Comparison of ENCODE assay signal across 8 cellular contexts in genomic region chr7:112462236-112462635, GRCh38. TPM values are rescaled to one million over a fixed set of nuclear protein-coding genes. Genes with fewer than 3 reads are reported as not detected.
DNase-seq lines count a peak whose midpoint lies in the region; ATAC-seq and TF ChIP-seq lines count a peak whose summit lies in the region.

No MANE protein-coding gene starts in this region.

- no peak overlapping the region for H3K9ac ChIP-seq in IMR-90 (ENCODE audit: low read depth, low read length)

- no peak overlapping the region for H2AK9ac ChIP-seq in IMR-90 (replicated peaks; ENCODE audit: low read depth, low read length, poor library complexity)

- H2AK5ac ChIP-seq in IMR-90 (ENCODE audit: low read depth, low read length) = no peak overlapping the region

- BruUV-seq in IMR-90 (replicated peaks; lab: Mats Ljungman, UMichigan) = no TSS peak

- H4K8ac ChIP-seq in IMR-90 (ENCODE audit: low read depth in 2 of 2, low read length in 2 of 2) = no peak overlapping the region

- no peak overlapping the region for H2BK15ac ChIP-seq in IMR-90 (ENCODE audit: low read depth, low read length)

- H4K20me1 ChIP-seq in IMR-90 (ENCODE audit: insufficient read depth, low read length) = peaks cover 5% of the 10 kb centered on the region

- no peak overlapping the region for H3K56ac ChIP-seq in IMR-90 (ENCODE audit: extremely low read depth, insufficient read depth, low read length)

- no peak overlapping the region for H3K4me3 Mint-ChIP-seq in nephron progenitor cell
- H3K4me3 Mint-ChIP-seq in CD4-positive, alpha-beta T cell = no peak overlapping the region

- no peak overlapping the region for H2AFZ ChIP-seq in IMR-90 (replicated peaks; ENCODE audit: low read length, poor library complexity)

- H3K18ac ChIP-seq in IMR-90 (ENCODE audit: low read depth, low read length) = no peak overlapping the region

- TF ChIP-seq CTCF in IMR-90 (conservative IDR thresholded peaks at IDR 0.05; ENCODE audit: low read depth, low read length) = no peak
- TF ChIP-seq CTCF in spleen (IDR thresholded peaks at IDR 0.05 in 8 of 11, conservative IDR thresholded peaks at IDR 0.05 in 3 of 11) = no peak
- TF ChIP-seq CTCF in nephron progenitor cell (IDR thresholded peaks at IDR 0.05) = no peak
- TF ChIP-seq CTCF in CD4-positive, alpha-beta T cell (IDR thresholded peaks at IDR 0.05) = no peak

- H3K27me3 ChIP-seq in IMR-90 (ENCODE audit: control insufficient read depth, insufficient read depth, low read length) (no peaks in the 10 kb centered on the region), spleen (replicated peaks in 1 of 7) (no peaks in the 10 kb centered on the region)
- H3K27me3 ChIP-seq in CD4-positive, alpha-beta T cell (ENCODE audit: control insufficient read depth, insufficient read depth, low read length) = no peaks in the 10 kb centered on the region

- H3K4me2 ChIP-seq in IMR-90 (ENCODE audit: low read depth, low read length) = no peak overlapping the region

- TF ChIP-seq RAD21 in IMR-90 (IDR thresholded peaks at IDR 0.05; ENCODE audit: low read length) = no peak

- ATAC-seq in IMR-90 (ENCODE audit: low read depth) (peak; percentile 56), HG03095 (IDR thresholded peaks at IDR 0.05; ENCODE audit: unreplicated experiment) (no peak)
- no peak for ATAC-seq in CD4-positive, alpha-beta T cell (ENCODE audit: poor library complexity)

- peak; percentile 63 for DNase-seq in IMR-90
- DNase-seq in SK-MEL-5 (ENCODE audit: low read depth, low spot score) = peak; percentile 58
- DNase-seq in glomerular visceral epithelial cell (ENCODE audit: extremely low spot score) = peak; percentile 45
- DNase-seq in spleen = no peak
- DNase-seq in NCI-H82 treated with DMSO at 0.1 percent for 48 hours (lab: John Stamatoyannopoulos, UW; ENCODE audit: unreplicated experiment) = no peak
- DNase-seq in nephron progenitor cell = no peak
- DNase-seq in CD4-positive, alpha-beta T cell = no peak

- H3K4me1 ChIP-seq in IMR-90 (ENCODE audit: control insufficient read depth, insufficient read depth, low read length) (no peaks in the 10 kb centered on the region), spleen (peaks cover 0 to 17% (median 5%) of the 10 kb centered on the region in 6 donors)

- TF ChIP-seq POLR2A in IMR-90 (IDR thresholded peaks at IDR 0.05; ENCODE audit: low read depth, low read length) (no peak), spleen (IDR thresholded peaks at IDR 0.05) (no peak)

- POLR2A ChIA-PET in IMR-90 (lab: Charles Lee; ENCODE audit: unreplicated experiment) = no interaction called here
- POLR2A ChIA-PET in CD4-positive, alpha-beta T cell (lab: Charles Lee) = interaction anchor here (2.8 kb wide), 1 partner anchor 12 kb away, joined by 20 read pairs; the partner anchor contains the start of gene IFRD1

- H3K27me3 Mint-ChIP-seq in nephron progenitor cell (ENCODE audit: low read depth, poor library complexity) = no peaks in the 10 kb centered on the region
- no peaks in the 10 kb centered on the region for H3K27me3 Mint-ChIP-seq in CD4-positive, alpha-beta T cell

- H3K23ac ChIP-seq in IMR-90 (ENCODE audit: low read depth, low read length) = no peak overlapping the region

- H3K27ac Mint-ChIP-seq in nephron progenitor cell = no peak overlapping the region
- no peak overlapping the region for H3K27ac Mint-ChIP-seq in CD4-positive, alpha-beta T cell

- H2BK5ac ChIP-seq in IMR-90 (ENCODE audit: low read depth, low read length, poor library complexity, severe bottlenecking) = no peak overlapping the region

- H2BK20ac ChIP-seq in IMR-90 (ENCODE audit: low read depth, low read length) = no peak overlapping the region

- peaks cover 21 to 37% of the 10 kb centered on the region in 2 experiments; a peak in 3 of 4 replicates for H3K79me1 ChIP-seq in IMR-90 (ENCODE audit: low read depth in 1 of 2, low read length in 2 of 2)

- H3K27ac ChIP-seq in IMR-90 (ENCODE audit: insufficient read depth, low read length) (no peak overlapping the region), spleen (peak overlapping the region in 5 of 8 donors; percentile 9 to 69 (median 64))
- H3K27ac ChIP-seq in CD4-positive, alpha-beta T cell (ENCODE audit: low read depth, low read length) = no peak overlapping the region

- H4K91ac ChIP-seq in IMR-90 (ENCODE audit: insufficient read depth, low read depth, low read length) = no peak overlapping the region

- H3K4me3 ChIP-seq in IMR-90 (ENCODE audit: insufficient read depth, low read depth, low read length) (no peak overlapping the region), spleen (no peak overlapping the region)

- dilution Hi-C loops in IMR-90 (cut with HindIII; ENCODE audit: low sequenced_read_pairs, unreplicated experiment) = no loop called here

- in situ Hi-C loops in IMR-90 (cut with MboI; ENCODE audit: low sequenced_read_pairs) (no loop called here), SK-MEL-5 (cut with HindIII; ENCODE audit: low pct_unique_long_range_greater_than_20kb, low sequenced_read_pairs) (no loop called here)

- CTCF ChIA-PET in IMR-90 (lab: Yijun Ruan, JAX) = interaction anchor here (0.6 to 1.5 kb wide), 2 partner anchors 10 to 22 kb away, joined by 4 to 5 read pairs; no protein-coding TSS in a partner anchor
- CTCF ChIA-PET in CD4-positive, alpha-beta T cell (lab: Charles Lee) = no interaction called here

- H3K4me1 Mint-ChIP-seq in nephron progenitor cell = no peaks in the 10 kb centered on the region
- peaks cover 5% of the 10 kb centered on the region for H3K4me1 Mint-ChIP-seq in CD4-positive, alpha-beta T cell (ENCODE audit: low read depth)

- peaks cover 78% of the 10 kb centered on the region for H3K36me3 Mint-ChIP-seq in nephron progenitor cell (ENCODE audit: low read depth)
- H3K36me3 Mint-ChIP-seq in CD4-positive, alpha-beta T cell (ENCODE audit: low read depth) = peaks cover 97% of the 10 kb centered on the region

- no peak overlapping the region for H3K4ac ChIP-seq in IMR-90 (ENCODE audit: low read depth, low read length)

- no peak overlapping the region for H4K5ac ChIP-seq in IMR-90 (ENCODE audit: low read depth, low read length)

- H3K9me1 ChIP-seq in IMR-90 (ENCODE audit: insufficient read depth, low read length) = 0 out of 2 replicates have a peak, but pooled peaks cover 4% of the 10 kb centered on the region

- intact Hi-C loops in IMR-90 (cut with micrococcal nuclease) = no loop called here
- intact Hi-C loops in spleen (cut with DNase I; ENCODE audit: low total_unique reads) = no loop called here
- intact Hi-C loops in CD4-positive, alpha-beta T cell (cut with DNase I, micrococcal nuclease) = no loop called here

- no peak overlapping the region for H3K14ac ChIP-seq in IMR-90 (replicated peaks; ENCODE audit: low read depth, low read length)

- no peaks in the 10 kb centered on the region for H3K9me3 ChIP-seq in IMR-90 (ENCODE audit: control insufficient read depth, insufficient read depth, low read length)
- H3K9me3 ChIP-seq in spleen = no peaks in the 10 kb centered on the region
- H3K9me3 ChIP-seq in CD4-positive, alpha-beta T cell (ENCODE audit: control insufficient read depth, low read length) = no peaks in the 10 kb centered on the region

- H3K9me3 Mint-ChIP-seq in nephron progenitor cell = no peaks in the 10 kb centered on the region
- H3K9me3 Mint-ChIP-seq in CD4-positive, alpha-beta T cell = no peaks in the 10 kb centered on the region

- no peak overlapping the region for H2BK120ac ChIP-seq in IMR-90 (ENCODE audit: low read depth, low read length)

- H3K36me3 ChIP-seq in IMR-90 (ENCODE audit: control insufficient read depth, insufficient read depth, low read length) = peaks cover 50% of the 10 kb centered on the region
- H3K36me3 ChIP-seq in spleen = peaks cover 3 to 99% (median 69%) of the 10 kb centered on the region in 6 donors

TF ChIP-seq in IMR-90, 13 proteins besides CTCF, POLR2A, EP300 and RAD21:
- TF ChIP-seq USF2 (IDR thresholded peaks at IDR 0.05; ENCODE audit: low read depth, low read length) (no peak), CEBPB (IDR thresholded peaks at IDR 0.05; ENCODE audit: low read depth, low read length) (peak; percentile 92), MAZ (IDR thresholded peaks at IDR 0.05; ENCODE audit: borderline replicate concordance, low read depth, low read length) (no peak)

RNA-seq across cellular contexts. Expression of gene IFRD1, which starts 12.0 kb away (rescaled TPM):
- total RNA-seq in IMR-90 (2012; rRNA removed) (18.3 and 24.2 TPM in 2 replicates), spleen (100 to 1,000 TPM in 1 of 7 donors, 10 to 100 TPM in 6; 41.0 to 111 (median 54.5) TPM)
- polyA plus RNA-seq in IMR-90 (2012; rRNA removed) (16.6 and 25.3 TPM in 2 replicates), spleen (10 to 100 TPM; 22.9 to 29.3 (median 26.2) TPM)
- polyA plus RNA-seq in IMR-90 (2012; cell fraction: cytosol; rRNA removed) = 4.5 and 4.9 TPM in 2 replicates
- 10.1 and 62.2 TPM in 2 replicates for polyA plus RNA-seq in IMR-90 (2012; cell fraction: nucleus; rRNA removed; ENCODE audit: low replicate concordance)
- 64.7 and 69.3 TPM in 2 replicates for total RNA-seq in SK-MEL-5 (2014; rRNA removed; shearing (Covaris generic))
- 60.1 and 66.4 TPM in 2 replicates for polyA plus RNA-seq in SK-MEL-5 (2015; cell fraction: cytosol; rRNA removed)
- polyA plus RNA-seq in SK-MEL-5 (2015; cell fraction: nucleus; rRNA removed) = 372 and 376 TPM in 2 replicates
- 100 to 1,000 TPM; 198 to 205 TPM for total RNA-seq in CD4-positive, alpha-beta T cell

RNA-seq across cellular contexts. Expression of gene LSMEM1, which starts 18.6 kb away (rescaled TPM):
- total RNA-seq in IMR-90 (2012; rRNA removed) (not detected in 2 replicates), spleen (10 to 100 TPM in 1 of 7 donors, 1 to 10 TPM in 6; 2.2 to 15.1 (median 3.3) TPM)
- polyA plus RNA-seq in IMR-90 (2012; rRNA removed) (0.56 and 0.68 TPM in 2 replicates), spleen (1 to 10 TPM in 2 of 3 donors, under 1 TPM in 1; 0.93 to 1.6 (median 1.2) TPM)
- 0.03 and 0.04 TPM in 2 replicates for polyA plus RNA-seq in IMR-90 (2012; cell fraction: cytosol; rRNA removed)
- polyA plus RNA-seq in IMR-90 (2012; cell fraction: nucleus; rRNA removed; ENCODE audit: low replicate concordance) = 0.27 and 2.8 TPM in 2 replicates
- 0.98 and 1.2 TPM in 2 replicates for total RNA-seq in SK-MEL-5 (2014; rRNA removed; shearing (Covaris generic))
- polyA plus RNA-seq in SK-MEL-5 (2015; cell fraction: cytosol; rRNA removed) = 0.50 and 1.0 TPM in 2 replicates
- polyA plus RNA-seq in SK-MEL-5 (2015; cell fraction: nucleus; rRNA removed) = 33.6 and 38.8 TPM in 2 replicates
- 1 to 10 TPM; 1.0 to 1.3 TPM for total RNA-seq in CD4-positive, alpha-beta T cell

Comparison
In these comparisons a context has a peak if more than half of its experiments do, and no peak if none do; other contexts are left out.
1. DNase-seq: peak in IMR-90 (single experiment), SK-MEL-5 (single experiment) and glomerular visceral epithelial cell (single experiment); none in spleen (single experiment), NCI-H82 treated with DMSO at 0.1 percent for 48 hours (single experiment), nephron progenitor cell (single experiment) and CD4-positive, alpha-beta T cell (0 of 10).
2. H3K27ac ChIP-seq: peak in spleen (5 of 8); none in IMR-90 (single experiment) and CD4-positive, alpha-beta T cell (single experiment).